In the genomic region with DNA sequence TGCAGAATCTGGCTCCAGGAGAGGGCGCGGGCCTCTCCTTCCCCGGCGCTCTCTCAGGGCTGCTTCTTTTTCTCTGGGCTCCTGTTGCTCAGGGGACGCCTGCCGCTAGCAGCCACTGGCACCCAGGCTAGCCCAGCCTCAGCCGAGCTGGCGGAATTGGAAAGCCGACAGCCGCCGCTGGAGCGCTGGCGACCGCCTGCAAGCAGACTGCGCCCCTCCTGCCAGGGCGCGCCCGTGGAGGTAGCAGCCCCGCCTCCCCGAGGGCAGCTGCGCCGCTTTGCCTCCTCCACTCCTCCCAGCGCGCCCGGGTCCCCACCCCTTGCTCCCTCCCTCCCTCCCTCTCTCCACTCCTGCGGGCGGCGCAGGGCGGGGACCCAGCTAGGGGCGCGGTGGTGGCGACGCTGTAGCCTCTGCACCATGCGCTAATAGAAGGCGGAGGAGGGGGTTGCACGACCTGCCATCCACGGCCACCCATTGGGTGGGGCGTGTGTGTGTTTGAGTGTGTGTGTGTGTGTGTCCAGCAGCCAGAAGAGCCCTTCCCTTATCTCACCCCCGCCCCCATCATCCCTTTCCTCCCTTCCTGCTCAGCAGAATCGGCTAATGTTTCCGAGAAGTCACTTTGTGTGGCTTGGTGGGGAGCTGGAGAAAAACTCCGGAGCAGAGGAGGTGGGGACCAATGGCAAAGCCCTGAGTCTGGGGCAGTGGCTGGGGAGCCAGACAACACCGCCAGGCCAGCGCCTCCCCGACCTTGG, we compare ENCODE assay signal across 7 cellular contexts. TPM values are rescaled to one million over a fixed set of nuclear protein-coding genes. Genes with fewer than 3 reads are reported as not detected.
DNase-seq lines count a peak whose midpoint lies in the region; ATAC-seq and TF ChIP-seq lines count a peak whose summit lies in the region.

TSS of gene SCN9A (minus strand) at position 209 of the 752 bp plus-strand sequence. CDS start 64,188 bp downstream, outside the sequence.

- H3K79me2 ChIP-seq in fibroblast of lung (ENCODE audit: control insufficient read depth, insufficient read depth, low read length): peaks cover 34% of the 10 kb centered on the region

- H3K9me3 ChIP-seq in fibroblast of lung (ENCODE audit: control insufficient read depth, insufficient read depth, low read depth, low read length): no peaks in the 10 kb centered on the region
- no peaks in the 10 kb centered on the region for H3K9me3 ChIP-seq in thymus (ENCODE audit: control insufficient read depth)

- peaks cover 5% of the 10 kb centered on the region for H3K4me1 ChIP-seq in fibroblast of lung (ENCODE audit: control insufficient read depth, extremely low read depth, insufficient read depth, low read length)
- H3K4me1 ChIP-seq in thymus (ENCODE audit: control insufficient read depth, insufficient read depth, low read length): peaks cover 5% of the 10 kb centered on the region

- no peaks in the 10 kb centered on the region for H3K36me3 ChIP-seq in fibroblast of lung (ENCODE audit: control insufficient read depth, insufficient read depth, low read length)
- no peaks in the 10 kb centered on the region for H3K36me3 ChIP-seq in thymus (ENCODE audit: control insufficient read depth, insufficient read depth)

- H3K9ac ChIP-seq in fibroblast of lung (ENCODE audit: insufficient read depth, low read length): peak within 1 kb of the TSS; percentile 60

- CTCF ChIA-PET in GM10248 (lab: Yijun Ruan, JAX): interaction anchor here (2.1 kb wide), 1 partner anchor 16 kb away, joined by 7 read pairs; no protein-coding TSS in a partner anchor

- WGBS in thymus: 1% methylated on average over 45 of the region's 45 CpGs

- peak; percentile 15 for DNase-seq in GM10248 (ENCODE audit: extremely low spot score)
- DNase-seq in NCI-H2081 treated with DMSO at 0.1 percent for 48 hours (lab: John Stamatoyannopoulos, UW): peak; percentile 25
- DNase-seq in fibroblast of lung (ENCODE audit: low read depth in 2 of 2): peak; percentile 81 to 93
- DNase-seq in mucosa of gallbladder (ENCODE audit: low spot score): peak; percentile 61

- H3K4me3 ChIP-seq in WI38 (ENCODE audit: low read depth, low read length) (peak within 1 kb of the TSS; percentile 77), fibroblast of lung (replicated peaks in 1 of 4; ENCODE audit: control extremely low read depth in 1 of 4, insufficient read depth in 1 of 4, low read depth in 3 of 4, low read length in 4 of 4) (peak within 1 kb of the TSS; percentile 87 to 98 (median 92)), thymus (ENCODE audit: low read length) (peak within 1 kb of the TSS; percentile 68)

- H3K27ac ChIP-seq in fibroblast of lung (ENCODE audit: insufficient read depth, low read length) (peak within 1 kb of the TSS; percentile 74), thymus (ENCODE audit: low read depth) (peak within 1 kb of the TSS; percentile 21)

- peak within 1 kb of the TSS; percentile 99 for H2AFZ ChIP-seq in fibroblast of lung (ENCODE audit: low read length)

- no peaks in the 10 kb centered on the region for H4K20me1 ChIP-seq in fibroblast of lung (ENCODE audit: control insufficient read depth, extremely low read depth, insufficient read depth, low read length)

- TF ChIP-seq CTCF in GM10248 (IDR thresholded peaks at IDR 0.05; ENCODE audit: control extremely low read depth, extremely low read depth, low read depth, missing control alignments) (no peak), WI38 (IDR thresholded peaks at IDR 0.05; ENCODE audit: low read depth, low read length) (no peak), fibroblast of lung (conservative IDR thresholded peaks at IDR 0.05 in 1 of 2, IDR thresholded peaks at IDR 0.05 in 1 of 2; ENCODE audit: low read depth in 1 of 2, low read length in 2 of 2) (no peak)

- peak; percentile 41 for ATAC-seq in HG02610 (IDR thresholded peaks at IDR 0.05; ENCODE audit: unreplicated experiment)

- H3K4me2 ChIP-seq in fibroblast of lung (ENCODE audit: extremely low read depth, insufficient read depth, low read length): peak within 1 kb of the TSS; percentile 83

- POLR2A ChIA-PET in GM10248 (lab: Yijun Ruan, JAX): no interaction called here

- H3K27me3 ChIP-seq in fibroblast of lung (ENCODE audit: control insufficient read depth, insufficient read depth, low read length) (no peaks in the 10 kb centered on the region), thymus (ENCODE audit: control insufficient read depth, insufficient read depth) (peaks cover 2% of the 10 kb centered on the region)

RNA-seq across cellular contexts. Expression of gene SCN9A, which starts in this region (rescaled TPM):
- total RNA-seq in fibroblast of lung: 58.6 and 105 TPM in 2 replicates
- polyA plus RNA-seq in fibroblast of lung: 31.2 and 64.2 TPM in 2 replicates
- polyA plus RNA-seq in fibroblast of lung (2012): 15.7 and 34.1 TPM in 2 replicates
- polyA minus RNA-seq in fibroblast of lung (ENCODE audit: low replicate concordance): 98.1 and 102 TPM in 2 replicates
- 6.8 TPM for total RNA-seq in mucosa of gallbladder
- polyA plus RNA-seq in thymus: 1.2 TPM

Comparison
In these comparisons a context has a peak if more than half of its experiments do, and no peak if none do; other contexts are left out.
1. Peak in every context shown above with its lines: DNase-seq, ATAC-seq, H3K4me3 ChIP-seq and H3K27ac ChIP-seq.
2. DNase-seq: peak in every context shown above with its lines; median percentile 87 in fibroblast of lung; 61 in mucosa of gallbladder; 25 in NCI-H2081 treated with DMSO at 0.1 percent for 48 hours; 15 in GM10248.